ENCODE assay signal across 7 cellular contexts in the genomic region with DNA sequence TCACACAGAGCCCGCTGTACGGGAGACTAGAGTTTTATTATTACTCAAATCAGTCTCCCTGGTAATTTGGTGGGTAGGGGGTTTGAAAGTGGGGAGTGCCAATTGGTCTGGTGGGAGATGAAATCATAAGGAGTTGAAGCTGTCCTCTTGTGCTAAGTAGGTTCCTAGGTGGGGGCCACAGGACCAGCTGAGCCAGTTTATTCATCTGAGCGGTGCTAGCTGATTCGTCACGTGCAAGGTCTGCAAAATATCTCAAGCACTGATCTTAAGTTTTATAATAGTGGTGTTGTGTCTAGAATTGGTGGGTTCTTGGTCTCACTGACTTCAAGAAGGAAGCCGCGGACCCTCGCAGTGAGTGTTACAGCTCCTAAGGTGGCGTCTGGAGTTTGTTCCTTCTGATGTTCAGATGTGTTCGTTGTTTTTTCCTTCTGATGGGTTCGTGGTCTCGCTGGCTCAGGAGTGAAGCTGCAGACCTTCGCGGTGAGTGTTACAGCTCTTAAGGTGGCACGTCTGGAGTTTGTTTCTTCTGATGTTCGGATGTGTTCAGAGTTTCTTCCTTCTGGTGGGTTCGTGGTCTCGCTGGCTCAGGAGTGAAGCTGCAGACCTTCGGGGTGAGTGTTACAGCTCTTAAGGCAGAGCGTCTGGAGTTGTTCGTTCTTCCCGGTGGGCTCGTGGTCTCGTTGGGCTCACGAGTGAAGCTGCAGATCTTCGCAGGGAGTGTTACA.
DNase-seq lines count a peak whose midpoint lies in the region; ATAC-seq and TF ChIP-seq lines count a peak whose summit lies in the region.
"Not testable (repeated sequence)": the region's sequence is repeated elsewhere in the genome, so short reads cannot be mapped to it uniquely, and the experiment has no call there.

No MANE protein-coding gene starts in this region.

- not testable (repeated sequence) for H3K36me3 ChIP-seq in DND-41 (ENCODE audit: insufficient read depth, low read length); naive thymus-derived CD4-positive, alpha-beta T cell (ENCODE audit: control insufficient read depth in 2 of 3, insufficient read depth in 3 of 3, low read length in 3 of 3)

- not testable (repeated sequence) for H3K27ac Mint-ChIP-seq in T-helper 1 cell treated with Interleukin-12 subunit alpha and Interleukin-12 subunit beta and Interleukin-4 antibody, amounts not matched to agents 30 μg/mL and 1 μg/mL, for 36 hours; activated T-helper 1 cell treated with anti-CD3 and anti-CD28 coated beads, Interleukin-12 subunit alpha, Interleukin-12 subunit beta, Interleukin-2, Interleukin-4 antibody, amounts not matched to agents 30 ng/mL and 10 ng/mL and 1 ng/mL, durations not matched to agents 14 hours and 24 hours and 36 hours; stimulated activated naive CD8-positive, alpha-beta T cell treated with anti-CD3 and anti-CD28 coated beads, Interleukin-15, Interleukin-2, amounts not matched to agents 100 ng/mL and 50 ng/mL, for 24 hours
- H3K27ac Mint-ChIP-seq in activated CD8-positive, alpha-beta T cell treated with anti-CD3 and anti-CD28 coated beads, Interleukin-2, amount 10 ng/mL, durations not matched to agents 7 days and 5 days, result peak overlapping the region; percentile 88
- peak overlapping the region; percentile 35 for H3K27ac Mint-ChIP-seq in activated naive CD8-positive, alpha-beta T cell treated with anti-CD3 and anti-CD28 coated beads for 36 hours
- H3K27ac Mint-ChIP-seq in naive thymus-derived CD4-positive, alpha-beta T cell, result peak overlapping the region in 8 of 9 donors; percentile 13 to 89 (median 77)

- H3K4me1 Mint-ChIP-seq in T-helper 1 cell treated with Interleukin-12 subunit alpha and Interleukin-12 subunit beta and Interleukin-4 antibody, amounts not matched to agents 30 μg/mL and 1 μg/mL, for 36 hours (ENCODE audit: low read depth); activated T-helper 1 cell treated with anti-CD3 and anti-CD28 coated beads, Interleukin-12 subunit alpha, Interleukin-12 subunit beta, Interleukin-2, Interleukin-4 antibody, amounts not matched to agents 30 ng/mL and 10 ng/mL and 1 ng/mL, durations not matched to agents 14 hours and 24 hours and 36 hours (ENCODE audit: low read depth); stimulated activated naive CD8-positive, alpha-beta T cell treated with anti-CD3 and anti-CD28 coated beads, Interleukin-15, Interleukin-2, amounts not matched to agents 100 ng/mL and 50 ng/mL, for 24 hours (ENCODE audit: low read depth): not testable (repeated sequence)
- H3K4me1 Mint-ChIP-seq in activated CD8-positive, alpha-beta T cell treated with anti-CD3 and anti-CD28 coated beads, Interleukin-2, amount 10 ng/mL, durations not matched to agents 7 days and 5 days (ENCODE audit: low read depth), result peaks cover 10% of the 10 kb centered on the region
- peaks cover 13% of the 10 kb centered on the region for H3K4me1 Mint-ChIP-seq in activated naive CD8-positive, alpha-beta T cell treated with anti-CD3 and anti-CD28 coated beads for 36 hours
- H3K4me1 Mint-ChIP-seq in naive thymus-derived CD4-positive, alpha-beta T cell, result peaks cover 0 to 17% (median 9%) of the 10 kb centered on the region in 7 donors

- H3K9me3 Mint-ChIP-seq in T-helper 1 cell treated with Interleukin-12 subunit alpha and Interleukin-12 subunit beta and Interleukin-4 antibody, amounts not matched to agents 30 μg/mL and 1 μg/mL, for 36 hours; activated CD8-positive, alpha-beta T cell treated with anti-CD3 and anti-CD28 coated beads, Interleukin-2, amount 10 ng/mL, durations not matched to agents 7 days and 5 days (ENCODE audit: insufficient read depth); activated T-helper 1 cell treated with anti-CD3 and anti-CD28 coated beads, Interleukin-12 subunit alpha, Interleukin-12 subunit beta, Interleukin-2, Interleukin-4 antibody, amounts not matched to agents 30 ng/mL and 10 ng/mL and 1 ng/mL, durations not matched to agents 14 hours and 24 hours and 36 hours; activated naive CD8-positive, alpha-beta T cell treated with anti-CD3 and anti-CD28 coated beads for 36 hours; naive thymus-derived CD4-positive, alpha-beta T cell; stimulated activated naive CD8-positive, alpha-beta T cell treated with anti-CD3 and anti-CD28 coated beads, Interleukin-15, Interleukin-2, amounts not matched to agents 100 ng/mL and 50 ng/mL, for 24 hours: not testable (repeated sequence)

- not testable (repeated sequence) for H3K79me2 ChIP-seq in DND-41 (ENCODE audit: insufficient read depth, low read length)

- CTCF ChIA-PET in activated CD8-positive, alpha-beta T cell treated with anti-CD3 and anti-CD28 coated beads, Interleukin-2, amount 10 ng/mL, durations not matched to agents 7 days and 5 days (lab: Charles Lee); naive thymus-derived CD4-positive, alpha-beta T cell (lab: Charles Lee): not testable (repeated sequence)

- intact Hi-C loops in activated T-helper 1 cell treated with anti-CD3 and anti-CD28 coated beads, Interleukin-12 subunit alpha, Interleukin-12 subunit beta, Interleukin-2, Interleukin-4 antibody, amounts not matched to agents 30 ng/mL and 10 ng/mL and 1 ng/mL, durations not matched to agents 14 hours and 24 hours and 36 hours (cut with micrococcal nuclease), result not testable (repeated sequence)
- intact Hi-C loops in naive thymus-derived CD4-positive, alpha-beta T cell (cut with micrococcal nuclease), result loop anchor here in 1 of 2 donors (1.0 kb wide), 1 partner anchor 64 kb away; no protein-coding TSS in a partner anchor

- not testable (repeated sequence) for H3K9ac ChIP-seq in DND-41 (ENCODE audit: low read depth, low read length)

- H2AFZ ChIP-seq in DND-41 (ENCODE audit: low read depth, low read length), result peak overlapping the region; percentile 52; the same call in 1 of the 2 replicates

- not testable (repeated sequence) for H3K4me3 ChIP-seq in DND-41 (ENCODE audit: low read depth in 1 of 2, low read length in 2 of 2); naive thymus-derived CD4-positive, alpha-beta T cell (ENCODE audit: low read length)

- peaks cover 10% of the 10 kb centered on the region for H3K4me1 ChIP-seq in DND-41 (ENCODE audit: insufficient read depth, low read length)
- not testable (repeated sequence) for H3K4me1 ChIP-seq in naive thymus-derived CD4-positive, alpha-beta T cell (ENCODE audit: control insufficient read depth in 2 of 2, insufficient read depth in 2 of 2, low read length in 2 of 2)

- not testable (repeated sequence) for H4K20me1 ChIP-seq in DND-41 (ENCODE audit: insufficient read depth, low read length)

- DNase-seq in DND-41, result peak; percentile 58
- DNase-seq in activated CD8-positive, alpha-beta T cell treated with anti-CD3 and anti-CD28 coated beads, Interleukin-2, amount 10 ng/mL, durations not matched to agents 7 days and 5 days; activated T-helper 1 cell treated with anti-CD3 and anti-CD28 coated beads, Interleukin-12 subunit alpha, Interleukin-12 subunit beta, Interleukin-2, Interleukin-4 antibody, amounts not matched to agents 30 ng/mL and 10 ng/mL and 1 ng/mL, durations not matched to agents 14 hours and 24 hours and 36 hours (ENCODE audit: low spot score); activated naive CD8-positive, alpha-beta T cell treated with anti-CD3 and anti-CD28 coated beads for 36 hours: not testable (repeated sequence)
- DNase-seq in naive thymus-derived CD4-positive, alpha-beta T cell, result peak in 4 of 9 donors; percentile 6 to 17 (median 7)

- H3K4me2 ChIP-seq in DND-41 (ENCODE audit: insufficient read depth, low read length), result not testable (repeated sequence)

- TF ChIP-seq CTCF in DND-41 (IDR thresholded peaks at IDR 0.05; ENCODE audit: borderline replicate concordance, extremely low read depth, low read length, poor library complexity, severe bottlenecking), result not testable (repeated sequence)

- H3K36me3 Mint-ChIP-seq in T-helper 1 cell treated with Interleukin-12 subunit alpha and Interleukin-12 subunit beta and Interleukin-4 antibody, amounts not matched to agents 30 μg/mL and 1 μg/mL, for 36 hours (ENCODE audit: low read depth); activated CD8-positive, alpha-beta T cell treated with anti-CD3 and anti-CD28 coated beads, Interleukin-2, amount 10 ng/mL, durations not matched to agents 7 days and 5 days (ENCODE audit: low read depth); activated T-helper 1 cell treated with anti-CD3 and anti-CD28 coated beads, Interleukin-12 subunit alpha, Interleukin-12 subunit beta, Interleukin-2, Interleukin-4 antibody, amounts not matched to agents 30 ng/mL and 10 ng/mL and 1 ng/mL, durations not matched to agents 14 hours and 24 hours and 36 hours (ENCODE audit: low read depth); activated naive CD8-positive, alpha-beta T cell treated with anti-CD3 and anti-CD28 coated beads for 36 hours; naive thymus-derived CD4-positive, alpha-beta T cell; stimulated activated naive CD8-positive, alpha-beta T cell treated with anti-CD3 and anti-CD28 coated beads, Interleukin-15, Interleukin-2, amounts not matched to agents 100 ng/mL and 50 ng/mL, for 24 hours (ENCODE audit: low read depth): not testable (repeated sequence)

- ATAC-seq in DND-41 (ENCODE audit: insufficient read depth, low read depth), result peak; percentile 81
- not testable (repeated sequence) for ATAC-seq in activated CD8-positive, alpha-beta T cell treated with anti-CD3 and anti-CD28 coated beads, Interleukin-2, amount 10 ng/mL, durations not matched to agents 7 days and 5 days; naive thymus-derived CD4-positive, alpha-beta T cell

- peak overlapping the region; percentile 44 for H3K4me3 Mint-ChIP-seq in T-helper 1 cell treated with Interleukin-12 subunit alpha and Interleukin-12 subunit beta and Interleukin-4 antibody, amounts not matched to agents 30 μg/mL and 1 μg/mL, for 36 hours
- peak overlapping the region; percentile 65 for H3K4me3 Mint-ChIP-seq in activated CD8-positive, alpha-beta T cell treated with anti-CD3 and anti-CD28 coated beads, Interleukin-2, amount 10 ng/mL, durations not matched to agents 7 days and 5 days
- peak overlapping the region; percentile 2 for H3K4me3 Mint-ChIP-seq in activated T-helper 1 cell treated with anti-CD3 and anti-CD28 coated beads, Interleukin-12 subunit alpha, Interleukin-12 subunit beta, Interleukin-2, Interleukin-4 antibody, amounts not matched to agents 30 ng/mL and 10 ng/mL and 1 ng/mL, durations not matched to agents 14 hours and 24 hours and 36 hours
- H3K4me3 Mint-ChIP-seq in activated naive CD8-positive, alpha-beta T cell treated with anti-CD3 and anti-CD28 coated beads for 36 hours, result peak overlapping the region; percentile 70
- H3K4me3 Mint-ChIP-seq in naive thymus-derived CD4-positive, alpha-beta T cell, result peak overlapping the region; percentile 53 to 86 (median 80)
- H3K4me3 Mint-ChIP-seq in stimulated activated naive CD8-positive, alpha-beta T cell treated with anti-CD3 and anti-CD28 coated beads, Interleukin-15, Interleukin-2, amounts not matched to agents 100 ng/mL and 50 ng/mL, for 24 hours, result peak overlapping the region; percentile 77

- POLR2A ChIA-PET in activated CD8-positive, alpha-beta T cell treated with anti-CD3 and anti-CD28 coated beads, Interleukin-2, amount 10 ng/mL, durations not matched to agents 7 days and 5 days (lab: Charles Lee), result interaction anchor here (1.4 kb wide), 1 partner anchor 64 kb away, joined by 3 read pairs; no protein-coding TSS in a partner anchor
- POLR2A ChIA-PET in naive thymus-derived CD4-positive, alpha-beta T cell (lab: Charles Lee), result not testable (repeated sequence)

- not testable (repeated sequence) for H3K9me3 ChIP-seq in DND-41 (ENCODE audit: insufficient read depth, low read length, severe bottlenecking); naive thymus-derived CD4-positive, alpha-beta T cell (ENCODE audit: control insufficient read depth in 2 of 3, low read length in 3 of 3)

- H3K27ac ChIP-seq in DND-41 (ENCODE audit: low read length), result peak overlapping the region; percentile 54
- H3K27ac ChIP-seq in naive thymus-derived CD4-positive, alpha-beta T cell (ENCODE audit: low read depth, low read length), result not testable (repeated sequence)

- H3K27me3 ChIP-seq in DND-41 (ENCODE audit: insufficient read depth, low read length, poor library complexity); naive thymus-derived CD4-positive, alpha-beta T cell (ENCODE audit: control insufficient read depth in 2 of 2, insufficient read depth in 2 of 2, low read length in 2 of 2): not testable (repeated sequence)

- H3K27me3 Mint-ChIP-seq in T-helper 1 cell treated with Interleukin-12 subunit alpha and Interleukin-12 subunit beta and Interleukin-4 antibody, amounts not matched to agents 30 μg/mL and 1 μg/mL, for 36 hours (ENCODE audit: low read depth); activated CD8-positive, alpha-beta T cell treated with anti-CD3 and anti-CD28 coated beads, Interleukin-2, amount 10 ng/mL, durations not matched to agents 7 days and 5 days (ENCODE audit: low read depth); activated T-helper 1 cell treated with anti-CD3 and anti-CD28 coated beads, Interleukin-12 subunit alpha, Interleukin-12 subunit beta, Interleukin-2, Interleukin-4 antibody, amounts not matched to agents 30 ng/mL and 10 ng/mL and 1 ng/mL, durations not matched to agents 14 hours and 24 hours and 36 hours (ENCODE audit: insufficient read depth); activated naive CD8-positive, alpha-beta T cell treated with anti-CD3 and anti-CD28 coated beads for 36 hours; naive thymus-derived CD4-positive, alpha-beta T cell; stimulated activated naive CD8-positive, alpha-beta T cell treated with anti-CD3 and anti-CD28 coated beads, Interleukin-15, Interleukin-2, amounts not matched to agents 100 ng/mL and 50 ng/mL, for 24 hours: not testable (repeated sequence)

Comparison
In these comparisons a context has a peak if more than half of its experiments do, and no peak if none do; other contexts are left out.
1. H3K4me3 Mint-ChIP-seq: peak in every context shown above with its lines; median percentile 80 in naive thymus-derived CD4-positive, alpha-beta T cell; 77 in stimulated activated naive CD8-positive, alpha-beta T cell treated with anti-CD3 and anti-CD28 coated beads, Interleukin-15, Interleukin-2, amounts not matched to agents 100 ng/mL and 50 ng/mL, for 24 hours; 70 in activated naive CD8-positive, alpha-beta T cell treated with anti-CD3 and anti-CD28 coated beads for 36 hours; 65 in activated CD8-positive, alpha-beta T cell treated with anti-CD3 and anti-CD28 coated beads, Interleukin-2, amount 10 ng/mL, durations not matched to agents 7 days and 5 days; 44 in T-helper 1 cell treated with Interleukin-12 subunit alpha and Interleukin-12 subunit beta and Interleukin-4 antibody, amounts not matched to agents 30 μg/mL and 1 μg/mL, for 36 hours; 2 in activated T-helper 1 cell treated with anti-CD3 and anti-CD28 coated beads, Interleukin-12 subunit alpha, Interleukin-12 subunit beta, Interleukin-2, Interleukin-4 antibody, amounts not matched to agents 30 ng/mL and 10 ng/mL and 1 ng/mL, durations not matched to agents 14 hours and 24 hours and 36 hours.